22 cellular contexts compared by ENCODE assay signal in genomic region chr6:164113637-164114036, GRCh38.
"Had no signal": no experiment of that assay in that cellular context is flagged by ENCODE, and none has a peak within 500 bp of the region (broad histone marks: within the 10 kb centered on the region; RNA-seq: fewer than 3 reads in every experiment).

No MANE protein-coding gene starts in this region.

- H3K4me1 ChIP-seq: foreskin keratinocyte had no signal

- DNase-seq: dermis blood vessel endothelial cell; dorsolateral prefrontal cortex; effector CD4-positive, alpha-beta T cell; effector memory CD4-positive, alpha-beta T cell; foreskin keratinocyte; heart left ventricle; hypothalamus; immature natural killer cell; islet precursor cell; kidney; kidney glomerular epithelial cell; left cardiac atrium; left ventricle myocardium superior; lower lobe of right lung; mesenchymal stem cell; midbrain; naive thymus-derived CD4-positive, alpha-beta T cell had no signal

- H3K27me3 ChIP-seq: foreskin keratinocyte, gastroesophageal sphincter, heart left ventricle, hepatocyte, left lung had no signal

- H3K9me3 ChIP-seq: esophagus muscularis mucosa, gastroesophageal sphincter, heart left ventricle, left lung, lower lobe of right lung had no signal

- H3K27ac Mint-ChIP-seq: immature natural killer cell; naive thymus-derived CD4-positive, alpha-beta T cell had no signal

- H3K27ac ChIP-seq: coronary artery, esophagus muscularis mucosa, foreskin keratinocyte, gastroesophageal sphincter, heart left ventricle, hepatocyte, left lung, lower lobe of right lung had no signal

- H3K4me2 ChIP-seq: hepatocyte had no signal

- H3K36me3 ChIP-seq: esophagus muscularis mucosa, gastroesophageal sphincter, heart left ventricle, left lung, lower lobe of right lung had no signal

- H2AFZ ChIP-seq: hepatocyte had no signal

- H3K4me3 ChIP-seq: coronary artery, dorsolateral prefrontal cortex, esophagus muscularis mucosa, gastroesophageal sphincter, heart left ventricle, hepatocyte, left lung, lower lobe of right lung had no signal

- H3K4me3 Mint-ChIP-seq: immature natural killer cell; naive thymus-derived CD4-positive, alpha-beta T cell had no signal

- H3K9me3 Mint-ChIP-seq: immature natural killer cell had no signal

- H3K79me2 ChIP-seq: hepatocyte had no signal

- H3K36me3 Mint-ChIP-seq: immature natural killer cell; naive thymus-derived CD4-positive, alpha-beta T cell had no signal

- ATAC-seq: foreskin keratinocyte; gastroesophageal sphincter; heart left ventricle; left cardiac atrium; left lung; left ventricle myocardium superior; lower lobe of right lung; naive thymus-derived CD4-positive, alpha-beta T cell had no signal
